ENCODE assay signal across 8 cellular contexts in genomic region chr4:188663369-188663768, GRCh38.
"Had no signal": no experiment of that assay in that cellular context is flagged by ENCODE, and none has a peak within 500 bp of the region (broad histone marks: within the 10 kb centered on the region; RNA-seq: fewer than 3 reads in every experiment).

No MANE protein-coding gene starts in this region.

- FAIRE-seq: H1, H54, K562 had no signal

- H3K4me3 Mint-ChIP-seq: GM23338, H9, IgD-negative memory B cell had no signal

- ATAC-seq: GM23338, K562 had no signal

- H3K27me3 Mint-ChIP-seq: IgD-negative memory B cell had no signal

- H3K27ac Mint-ChIP-seq: GM23338, H9, IgD-negative memory B cell had no signal

- DNase-seq: H9, HCEC 1CT, KG1 had no signal

- H3K4me1 Mint-ChIP-seq: IgD-negative memory B cell had no signal

- H3K9me3 Mint-ChIP-seq: GM23338, H9 had no signal
